In genomic region chr1:120609834-120610233, GRCh38 we compare ENCODE assay signal across 7 cellular contexts.
DNase-seq lines count a peak whose midpoint lies in the region; ATAC-seq and TF ChIP-seq lines count a peak whose summit lies in the region.
"Not testable (repeated sequence)": the region's sequence is repeated elsewhere in the genome, so short reads cannot be mapped to it uniquely, and the experiment has no call there.

No MANE protein-coding gene starts in this region.

- TF ChIP-seq CTCF in heart left ventricle (IDR thresholded peaks at IDR 0.05); left lung (IDR thresholded peaks at IDR 0.05); natural killer cell (IDR thresholded peaks at IDR 0.05): not testable (repeated sequence)

- H3K9me3 Mint-ChIP-seq in activated T-helper 17 cell treated with anti-CD3 and anti-CD28 coated beads, Interleukin-2, amount 50 U/mL, for 72 hours; central memory CD8-positive, alpha-beta T cell; natural killer cell; stimulated activated naive CD8-positive, alpha-beta T cell treated with anti-CD3 and anti-CD28 coated beads, Interleukin-15, amount 100 ng/mL, for 72 hours: not testable (repeated sequence)

- not testable (repeated sequence) for H3K4me3 ChIP-seq in heart left ventricle, left lung

- not testable (repeated sequence) for H3K27me3 ChIP-seq in heart left ventricle, left lung

- not testable (repeated sequence) for H3K27ac ChIP-seq in heart left ventricle, left lung

- not testable (repeated sequence) for H3K27me3 Mint-ChIP-seq in T-helper 17 cell; activated T-helper 17 cell treated with anti-CD3 and anti-CD28 coated beads, Interleukin-2, amount 50 U/mL, for 72 hours; central memory CD8-positive, alpha-beta T cell; natural killer cell (ENCODE audit: low read depth in 2 of 2); stimulated activated naive CD8-positive, alpha-beta T cell treated with anti-CD3 and anti-CD28 coated beads, Interleukin-15, amount 100 ng/mL, for 72 hours

- not testable (repeated sequence) for H3K36me3 ChIP-seq in heart left ventricle, left lung

- not testable (repeated sequence) for H3K9me3 ChIP-seq in T-helper 17 cell (ENCODE audit: control insufficient read depth, low read length, poor library complexity, severe bottlenecking); heart left ventricle; left lung

- TF ChIP-seq POLR2A in heart left ventricle (IDR thresholded peaks at IDR 0.05): not testable (repeated sequence)

- H3K4me1 Mint-ChIP-seq in T-helper 17 cell; activated T-helper 17 cell treated with anti-CD3 and anti-CD28 coated beads, Interleukin-2, amount 50 U/mL, for 72 hours; central memory CD8-positive, alpha-beta T cell; natural killer cell; stimulated activated naive CD8-positive, alpha-beta T cell treated with anti-CD3 and anti-CD28 coated beads, Interleukin-15, amount 100 ng/mL, for 72 hours: not testable (repeated sequence)

- not testable (repeated sequence) for H3K4me1 ChIP-seq in heart left ventricle, left lung

- intact Hi-C loops in heart left ventricle (cut with DNase I); left lung (cut with DNase I); natural killer cell (cut with micrococcal nuclease): not testable (repeated sequence)

- WGBS in heart left ventricle, 4 donors: no CpG with 5 or more reads among the region's 6 CpGs

- DNase-seq in T-helper 17 cell; central memory CD8-positive, alpha-beta T cell (ENCODE audit: low spot score in 2 of 2); heart left ventricle; left lung; natural killer cell; stimulated activated naive CD8-positive, alpha-beta T cell treated with anti-CD3 and anti-CD28 coated beads, Interleukin-15, amount 100 ng/mL, for 72 hours: not testable (repeated sequence)

- H3K36me3 Mint-ChIP-seq in T-helper 17 cell (ENCODE audit: low read depth); activated T-helper 17 cell treated with anti-CD3 and anti-CD28 coated beads, Interleukin-2, amount 50 U/mL, for 72 hours (ENCODE audit: low read depth); central memory CD8-positive, alpha-beta T cell (ENCODE audit: insufficient read depth); natural killer cell: not testable (repeated sequence)

- H3K27ac Mint-ChIP-seq in T-helper 17 cell; activated T-helper 17 cell treated with anti-CD3 and anti-CD28 coated beads, Interleukin-2, amount 50 U/mL, for 72 hours; central memory CD8-positive, alpha-beta T cell (ENCODE audit: low read depth); natural killer cell; stimulated activated naive CD8-positive, alpha-beta T cell treated with anti-CD3 and anti-CD28 coated beads, Interleukin-15, amount 100 ng/mL, for 72 hours: not testable (repeated sequence)

- not testable (repeated sequence) for H3K4me3 Mint-ChIP-seq in T-helper 17 cell; activated T-helper 17 cell treated with anti-CD3 and anti-CD28 coated beads, Interleukin-2, amount 50 U/mL, for 72 hours; central memory CD8-positive, alpha-beta T cell; natural killer cell; stimulated activated naive CD8-positive, alpha-beta T cell treated with anti-CD3 and anti-CD28 coated beads, Interleukin-15, amount 100 ng/mL, for 72 hours

- peak; percentile 77 for ATAC-seq in T-helper 17 cell
- ATAC-seq in activated T-helper 17 cell treated with anti-CD3 and anti-CD28 coated beads, Interleukin-2, amount 50 U/mL, for 72 hours (replicated peaks): peak; percentile 53
- peak; percentile 74 for ATAC-seq in central memory CD8-positive, alpha-beta T cell (replicated peaks; ENCODE audit: extremely low read depth, poor library complexity, severe bottlenecking)
- ATAC-seq in heart left ventricle: peak; percentile 69 to 84 (median 81)
- peak; percentile 83 for ATAC-seq in left lung
- peak in 2 of 3 donors; percentile 30 to 38 for ATAC-seq in natural killer cell
- peak; percentile 85 for ATAC-seq in stimulated activated naive CD8-positive, alpha-beta T cell treated with anti-CD3 and anti-CD28 coated beads, Interleukin-15, amount 100 ng/mL, for 72 hours

Comparison
In these comparisons a context has a peak if more than half of its experiments do, and no peak if none do; other contexts are left out.
1. ATAC-seq: peak in every context shown above with its lines; median percentile 85 in stimulated activated naive CD8-positive, alpha-beta T cell treated with anti-CD3 and anti-CD28 coated beads, Interleukin-15, amount 100 ng/mL, for 72 hours; 83 in left lung; 81 in heart left ventricle; 77 in T-helper 17 cell; 74 in central memory CD8-positive, alpha-beta T cell; 53 in activated T-helper 17 cell treated with anti-CD3 and anti-CD28 coated beads, Interleukin-2, amount 50 U/mL, for 72 hours; 34 in natural killer cell.